Comparison of ENCODE assay signal across 21 cellular contexts in genomic region chr17:82529914-82530300, GRCh38. TPM values are rescaled to one million over a fixed set of nuclear protein-coding genes. Genes with fewer than 3 reads are reported as not detected.
DNase-seq lines count a peak whose midpoint lies in the region; ATAC-seq and TF ChIP-seq lines count a peak whose summit lies in the region.
"Had no signal": no experiment of that assay in that cellular context is flagged by ENCODE, and none has a peak within 500 bp of the region (broad histone marks: within the 10 kb centered on the region; RNA-seq: fewer than 3 reads in every experiment).

No MANE protein-coding gene starts in this region.

- DNase-seq in NCI-H1694 treated with DMSO at 0.1 percent for 48 hours (lab: John Stamatoyannopoulos, UW) (peak; percentile 37), NCI-H1694 (lab: John Stamatoyannopoulos, UW) (no peak), Panc1 (ENCODE audit: low read depth, low spot score) (no peak), sigmoid colon (no peak), DMS53 (lab: John Stamatoyannopoulos, UW) (no peak)
- DNase-seq: activated CD8-positive, alpha-beta memory T cell treated with anti-CD3 and anti-CD28 coated beads for 24 hours; activated naive CD4-positive, alpha-beta T cell treated with Interleukin-2 at 50 U/mL for 16 hours; CD4-positive, CD25-positive, alpha-beta regulatory T cell; effector memory CD4-positive, alpha-beta T cell; HCEC 1CT; KG1; NCI-H1105; NCI-H2227 treated with DMSO at 0.1 percent for 48 hours; NK-92 treated with Interleukin-12 subunit alpha and Interleukin-12 subunit beta, amount 100 ng/mL, for 24 hours; SIG-M5; small intestine; stimulated activated naive CD4-positive, alpha-beta T cell treated with Interleukin-2 at 50 U/mL for 16 hours had no signal

- intact Hi-C loops in Panc1 (cut with micrococcal nuclease; ENCODE audit: unreplicated experiment) (no loop called here), sigmoid colon (cut with DNase I) (no loop called here)

- no TSS peak for BruUV-seq in Panc1 (replicated peaks; lab: Mats Ljungman, UMichigan)

- no peaks in the 10 kb centered on the region for H3K27me3 ChIP-seq in Panc1 (ENCODE audit: control insufficient read depth, insufficient read depth, low read length)
- no peaks in the 10 kb centered on the region for H3K27me3 ChIP-seq in esophagus (ENCODE audit: control insufficient read depth in 1 of 2, insufficient read depth in 2 of 2, low read length in 2 of 2)
- H3K27me3 ChIP-seq in sigmoid colon = no peaks in the 10 kb centered on the region

- H3K27ac ChIP-seq in Panc1 (ENCODE audit: low read length) = peak overlapping the region; percentile 76
- peak overlapping the region; percentile 70 to 88 for H3K27ac ChIP-seq in esophagus (ENCODE audit: low read depth in 2 of 2, low read length in 1 of 2)
- H3K27ac ChIP-seq in sigmoid colon = peak overlapping the region; percentile 78 to 88 (median 84)
- H3K27ac ChIP-seq: 22Rv1 had no signal

- in situ Hi-C loops in Panc1 (cut with HindIII; ENCODE audit: low pct_unique_long_range_greater_than_20kb, low sequenced_read_pairs) = no loop called here

- H3K4me3 ChIP-seq in Panc1 (ENCODE audit: low read depth in 2 of 2, low read length in 2 of 2) (no peak overlapping the region), esophagus (ENCODE audit: low read depth in 1 of 2, low read length in 2 of 2) (no peak overlapping the region), sigmoid colon (no peak overlapping the region)

- TF ChIP-seq POLR2A in sigmoid colon (IDR thresholded peaks at IDR 0.05) = no peak

- H3K4me1 ChIP-seq in Panc1 (ENCODE audit: control insufficient read depth, insufficient read depth, low read length) (peaks cover 65% of the 10 kb centered on the region), esophagus (ENCODE audit: control insufficient read depth in 2 of 2, insufficient read depth in 2 of 2, low read length in 1 of 2) (peaks cover 0 to 18% of the 10 kb centered on the region in 2 donors), sigmoid colon (peaks cover 0 to 99% (median 88%) of the 10 kb centered on the region in 4 donors)

- H3K36me3 ChIP-seq in Panc1 (ENCODE audit: control insufficient read depth, insufficient read depth, low read length) (no peaks in the 10 kb centered on the region), esophagus (ENCODE audit: control insufficient read depth in 2 of 2, insufficient read depth in 2 of 2, low read length in 1 of 2) (no peaks in the 10 kb centered on the region), sigmoid colon (no peaks in the 10 kb centered on the region)

- ATAC-seq in Panc1 = no peak
- no peak for ATAC-seq in HG03280 (IDR thresholded peaks at IDR 0.05; ENCODE audit: unreplicated experiment)
- no peak for ATAC-seq in GM21717 (IDR thresholded peaks at IDR 0.05; ENCODE audit: unreplicated experiment)

- POLR2A ChIA-PET in Panc1 (lab: Charles Lee) = interaction anchor here (0.6 kb wide), 1 partner anchor 108 kb away, joined by 11 read pairs; no protein-coding TSS in a partner anchor

- TF ChIP-seq CTCF in Panc1 (IDR thresholded peaks at IDR 0.05) = no peak
- TF ChIP-seq CTCF in sigmoid colon (IDR thresholded peaks at IDR 0.05) = no peak

- no peak for TF ChIP-seq EP300 in sigmoid colon (IDR thresholded peaks at IDR 0.05)

- H3K9me3 ChIP-seq in Panc1 (ENCODE audit: control insufficient read depth, insufficient read depth, low read depth, low read length) (no peaks in the 10 kb centered on the region), esophagus (ENCODE audit: control insufficient read depth in 2 of 2, insufficient read depth in 1 of 2, low read depth in 1 of 2, low read length in 1 of 2) (no peaks in the 10 kb centered on the region), sigmoid colon (no peaks in the 10 kb centered on the region)

- 51 to 66% methylated on average over 9 of the region's 9 CpGs for WGBS in esophagus, 2 donors
- WGBS in sigmoid colon, 2 donors = 87 to 90% methylated on average over 9 of the region's 9 CpGs

- CTCF ChIA-PET in Panc1 (lab: Charles Lee) = no interaction called here

RNA-seq across cellular contexts. Expression of gene FOXK2, which starts 10.4 kb away (rescaled TPM):
- total RNA-seq in Panc1 (2021; ENCODE audit: unreplicated experiment) (143 TPM), sigmoid colon (10 to 100 TPM; 29.3 to 56.8 (median 40.5) TPM)
- polyA plus RNA-seq in Panc1 (2012; ENCODE audit: insufficient read length) = 103 TPM
- polyA plus RNA-seq in esophagus (10 to 100 TPM; 15.9 to 20.5 TPM), sigmoid colon (10 to 100 TPM; 10.2 to 26.2 (median 11.6) TPM)
